In the genomic region with DNA sequence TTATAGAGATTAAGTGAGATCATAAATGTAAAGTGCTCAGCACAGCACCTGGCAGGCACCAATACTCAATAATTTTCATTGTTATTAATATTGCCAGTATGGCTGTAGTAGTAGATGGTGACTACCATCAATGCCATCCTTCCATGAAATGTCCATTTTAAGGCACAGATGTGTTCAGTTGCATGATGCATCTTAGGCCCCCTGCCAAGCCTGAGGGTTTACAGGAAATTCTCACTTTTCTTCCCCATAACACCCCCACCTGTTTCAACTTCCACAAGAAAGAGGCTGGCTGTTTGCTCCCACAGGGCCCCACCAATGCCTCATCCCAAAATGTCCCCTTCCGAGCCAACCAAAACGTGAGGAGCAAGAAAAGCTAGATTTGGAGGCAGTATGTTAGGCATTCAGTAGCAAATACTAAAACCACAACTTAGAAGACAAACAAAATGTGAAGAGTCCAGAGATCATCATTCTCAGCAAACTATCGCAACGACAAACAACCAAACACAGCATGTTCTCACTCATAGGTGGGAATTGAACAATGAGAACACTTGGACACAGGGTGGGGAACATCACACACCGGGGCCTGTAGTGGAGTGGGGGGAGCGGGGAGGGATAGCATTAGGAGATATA, we compare ENCODE assay signal across 20 cellular contexts.
"Had no signal": no experiment of that assay in that cellular context is flagged by ENCODE, and none has a peak within 500 bp of the region (broad histone marks: within the 10 kb centered on the region; RNA-seq: fewer than 3 reads in every experiment).

No MANE protein-coding gene starts in this region.

- ATAC-seq: activated T-cell treated with anti-CD3 and anti-CD28 coated beads, Interleukin-2, amount 50 U/mL, for 4 hours; heart right ventricle; left colon; lower lobe of right lung had no signal

- DNase-seq: activated B cell treated with CpG ODN at 0.5 μM for 24 hours; activated CD4-positive, alpha-beta T cell treated with anti-CD3 and anti-CD28 coated beads for 4 hours; activated CD4-positive, alpha-beta T cell treated with anti-CD3 and anti-CD28 coated beads, Interleukin-2, amount 50 U/mL, for 48 hours; activated CD8-positive, alpha-beta memory T cell treated with anti-CD3 and anti-CD28 coated beads, Interleukin-2, amount 50 U/mL, for 48 hours; activated naive CD4-positive, alpha-beta T cell; activated naive CD8-positive, alpha-beta T cell treated with anti-CD3 and anti-CD28 coated beads, Interleukin-2, amount 10 ng/mL, durations not matched to agents 7 days and 5 days; activated T-cell treated with anti-CD3 and anti-CD28 coated beads, Interleukin-2, amount 50 U/mL, for 4 hours; amniotic stem cell; cerebellar nuclear complex; heart right ventricle; left colon; lower lobe of right lung; naive B cell; retina; spleen; stimulated activated CD4-positive, alpha-beta T cell treated with anti-CD3 and anti-CD28 coated beads, Interleukin-4, amount 100 ng/mL, for 24 hours; stimulated activated naive CD4-positive, alpha-beta T cell treated with Interleukin-2 at 50 U/mL for 16 hours; substantia nigra; T1000; thyroid gland had no signal
